In genomic region chr5:168305281-168305680, GRCh38 we compare ENCODE assay signal across 16 cellular contexts.
"Had no signal": no experiment of that assay in that cellular context is flagged by ENCODE, and none has a peak within 500 bp of the region (broad histone marks: within the 10 kb centered on the region; RNA-seq: fewer than 3 reads in every experiment).

No MANE protein-coding gene starts in this region.

- H3K27me3 ChIP-seq: brain microvascular endothelial cell, sigmoid colon had no signal

- ATAC-seq: esophagus mucosa, left ventricle myocardium superior, psoas muscle had no signal

- H3K27ac ChIP-seq: brain microvascular endothelial cell, psoas muscle, sigmoid colon had no signal

- H3K9me3 ChIP-seq: psoas muscle, sigmoid colon had no signal

- DNase-seq: activated CD4-positive, alpha-beta T cell treated with anti-CD3 and anti-CD28 coated beads, Interleukin-2, amount 50 U/mL, for 1 hour; activated naive CD4-positive, alpha-beta T cell treated with anti-CD3 and anti-CD28 coated beads, Interleukin-2, amount 50 U/mL, for 16 hours; brain microvascular endothelial cell; dermis blood vessel endothelial cell; glutamatergic neuron; left ventricle myocardium superior; midbrain; naive B cell; psoas muscle; sigmoid colon; stimulated activated CD4-positive, alpha-beta T cell treated with anti-CD3 and anti-CD28 coated beads, Interleukin-12 subunit alpha, Interleukin-12 subunit beta, amount 100 ng/mL, for 4 hours; stimulated activated naive CD4-positive, alpha-beta T cell; SW 1271 had no signal

- H3K4me1 ChIP-seq: psoas muscle, sigmoid colon had no signal

- H3K4me3 ChIP-seq: psoas muscle, sigmoid colon had no signal

- H3K4me1 Mint-ChIP-seq: naive B cell had no signal

- H3K9me3 Mint-ChIP-seq: activated T-helper 2 cell treated with anti-CD3 and anti-CD28 coated beads, Interferon-gamma antibody, Interleukin-2, Interleukin-4, amounts not matched to agents 10 μg/mL and 5 μg/mL and 100 μg/mL, durations not matched to agents 14 hours and 24 hours and 36 hours; T-helper 2 cell treated with Interferon-gamma antibody and Interleukin-4, amounts not matched to agents 5 μg/mL and 100 μg/mL, for 36 hours had no signal

- H3K4me3 Mint-ChIP-seq: naive B cell; T-helper 2 cell treated with Interferon-gamma antibody and Interleukin-4, amounts not matched to agents 5 μg/mL and 100 μg/mL, for 36 hours had no signal

- H3K36me3 ChIP-seq: brain microvascular endothelial cell, sigmoid colon had no signal

- H3K27ac Mint-ChIP-seq: activated T-helper 2 cell treated with anti-CD3 and anti-CD28 coated beads, Interferon-gamma antibody, Interleukin-2, Interleukin-4, amounts not matched to agents 10 μg/mL and 5 μg/mL and 100 μg/mL, durations not matched to agents 14 hours and 24 hours and 36 hours; T-helper 2 cell treated with Interferon-gamma antibody and Interleukin-4, amounts not matched to agents 5 μg/mL and 100 μg/mL, for 36 hours had no signal

- H3K36me3 Mint-ChIP-seq: naive B cell had no signal
